19 cellular contexts compared by ENCODE assay signal in genomic region chr11:117878939-117879475, GRCh38. TPM values are rescaled to one million over a fixed set of nuclear protein-coding genes. Genes with fewer than 3 reads are reported as not detected.
"Had no signal": no experiment of that assay in that cellular context is flagged by ENCODE, and none has a peak within 500 bp of the region (broad histone marks: within the 10 kb centered on the region; RNA-seq: fewer than 3 reads in every experiment).

No MANE protein-coding gene starts in this region.

- H3K27ac Mint-ChIP-seq: effector memory CD8-positive, alpha-beta T cell; memory B cell; naive B cell; nephron progenitor cell; stimulated activated effector memory CD8-positive, alpha-beta T cell treated with anti-CD3 and anti-CD28 coated beads, Interleukin-12 subunit alpha, Interleukin-12 subunit beta, amount 100 ng/mL, for 72 hours had no signal

- H3K36me3 Mint-ChIP-seq: memory B cell; stimulated activated effector memory CD8-positive, alpha-beta T cell treated with anti-CD3 and anti-CD28 coated beads, Interleukin-12 subunit alpha, Interleukin-12 subunit beta, amount 100 ng/mL, for 72 hours had no signal

- H3K27ac ChIP-seq: esophagus squamous epithelium, left lung, lower lobe of right lung, tibial artery, upper lobe of left lung had no signal

- H3K4me3 Mint-ChIP-seq: effector memory CD8-positive, alpha-beta T cell; memory B cell; stimulated activated effector memory CD8-positive, alpha-beta T cell treated with anti-CD3 and anti-CD28 coated beads, Interleukin-12 subunit alpha, Interleukin-12 subunit beta, amount 100 ng/mL, for 72 hours had no signal

- H3K36me3 ChIP-seq: esophagus squamous epithelium, gastroesophageal sphincter, left lung, lower lobe of right lung, tibial artery, upper lobe of left lung, uterus had no signal

- H3K9me3 ChIP-seq: esophagus squamous epithelium, gastroesophageal sphincter, left lung, lower lobe of right lung, tibial artery, upper lobe of left lung, uterus had no signal

- H3K27me3 ChIP-seq: uterus had no signal

- DNase-seq: effector memory CD8-positive, alpha-beta T cell; esophagus squamous epithelium; foreskin fibroblast; glutamatergic neuron; left lung; lower lobe of right lung; naive B cell; nephron progenitor cell; right cardiac atrium; stimulated activated CD4-positive, alpha-beta T cell treated with anti-CD3 and anti-CD28 coated beads, Interleukin-4, amount 100 ng/mL, for 1 hour; stimulated activated CD8-positive, alpha-beta memory T cell treated with anti-CD3 and anti-CD28 coated beads, Interleukin-4, amount 100 ng/mL, for 48 hours; stimulated activated naive CD8-positive, alpha-beta T cell treated with anti-CD3 and anti-CD28 coated beads, Interleukin-15, Interleukin-2, amounts not matched to agents 100 U/mL and 50 U/mL, for 24 hours; tibial artery; upper lobe of left lung; uterus had no signal

- H3K9me3 Mint-ChIP-seq: effector memory CD8-positive, alpha-beta T cell; memory B cell; nephron progenitor cell; stimulated activated effector memory CD8-positive, alpha-beta T cell treated with anti-CD3 and anti-CD28 coated beads, Interleukin-12 subunit alpha, Interleukin-12 subunit beta, amount 100 ng/mL, for 72 hours had no signal

- H3K4me3 ChIP-seq: esophagus squamous epithelium, gastroesophageal sphincter, left lung, lower lobe of right lung, tibial artery, upper lobe of left lung, uterus had no signal

RNA-seq across cellular contexts. Expression of gene TMPRSS13, which starts 50.2 kb away (rescaled TPM):
- total RNA-seq: pulmonary artery endothelial cell had no signal
